26 cellular contexts compared by ENCODE assay signal in genomic region chr2:88636026-88636425, GRCh38.
"Had no signal": no experiment of that assay in that cellular context is flagged by ENCODE, and none has a peak within 500 bp of the region (broad histone marks: within the 10 kb centered on the region; RNA-seq: fewer than 3 reads in every experiment).

No MANE protein-coding gene starts in this region.

- FAIRE-seq: pancreas had no signal

- ATAC-seq: left colon; left lung; lower lobe of right lung; naive thymus-derived CD8-positive, alpha-beta T cell; pancreas; right cardiac atrium; stimulated activated memory B cell treated with anti-CD40 and anti-IgM and Interleukin-4, amounts not matched to agents 10 μg/mL and 1 μg/mL and 100 μg/mL, for 72 hours; stimulated activated naive CD8-positive, alpha-beta T cell treated with anti-CD3 and anti-CD28 coated beads, Interleukin-15, amount 100 ng/mL, for 72 hours had no signal

- H3K4me1 ChIP-seq: left lung, lower lobe of right lung, prostate gland, sigmoid colon, tibial nerve, uterus had no signal

- H3K27me3 ChIP-seq: hepatocyte, left lung, pancreas, sigmoid colon, tibial nerve, uterus had no signal

- DNase-seq: islet precursor cell; left colon; left lung; lower lobe of right lung; mammary epithelial cell; mesenchymal stem cell; naive thymus-derived CD8-positive, alpha-beta T cell; nucleus accumbens; pancreas; posterior cingulate gyrus; retina; right cardiac atrium; sigmoid colon; stimulated activated CD4-positive, alpha-beta T cell treated with anti-CD3 and anti-CD28 coated beads, Interleukin-1b, Interleukin-23, amount 100 ng/mL, for 48 hours; stimulated activated CD4-positive, alpha-beta T cell treated with anti-CD3 and anti-CD28 coated beads, Interleukin-2, amount 100 ng/mL, for 48 hours; stimulated activated CD4-positive, alpha-beta T cell treated with anti-CD3 and anti-CD28 coated beads, Interleukin-4, amount 100 ng/mL, for 4 hours; stimulated activated CD8-positive, alpha-beta memory T cell treated with anti-CD3 and anti-CD28 coated beads, Interleukin-4, amount 100 ng/mL, for 48 hours; stimulated activated naive CD4-positive, alpha-beta T cell treated with Interleukin-2 at 50 U/mL for 16 hours; stimulated activated naive CD8-positive, alpha-beta T cell treated with anti-CD3 and anti-CD28 coated beads, Interleukin-15, amount 100 ng/mL, for 72 hours; substantia nigra; uterus had no signal

- H3K4me3 ChIP-seq: hepatocyte, left lung, lower lobe of right lung, pancreas, prostate gland, sigmoid colon, smooth muscle cell, tibial nerve, uterus had no signal

- H3K79me2 ChIP-seq: hepatocyte had no signal

- H3K4me2 ChIP-seq: hepatocyte, smooth muscle cell had no signal

- H3K36me3 ChIP-seq: left lung, lower lobe of right lung, pancreas, prostate gland, sigmoid colon, tibial nerve, uterus had no signal

- H3K27ac ChIP-seq: hepatocyte, left lung, lower lobe of right lung, pancreas, prostate gland, sigmoid colon, tibial nerve, uterus had no signal

- H3K9me3 ChIP-seq: lower lobe of right lung, pancreas, prostate gland, sigmoid colon, uterus had no signal

- H2AFZ ChIP-seq: hepatocyte had no signal
